Comparison of ENCODE assay signal across 23 cellular contexts in the genomic region with DNA sequence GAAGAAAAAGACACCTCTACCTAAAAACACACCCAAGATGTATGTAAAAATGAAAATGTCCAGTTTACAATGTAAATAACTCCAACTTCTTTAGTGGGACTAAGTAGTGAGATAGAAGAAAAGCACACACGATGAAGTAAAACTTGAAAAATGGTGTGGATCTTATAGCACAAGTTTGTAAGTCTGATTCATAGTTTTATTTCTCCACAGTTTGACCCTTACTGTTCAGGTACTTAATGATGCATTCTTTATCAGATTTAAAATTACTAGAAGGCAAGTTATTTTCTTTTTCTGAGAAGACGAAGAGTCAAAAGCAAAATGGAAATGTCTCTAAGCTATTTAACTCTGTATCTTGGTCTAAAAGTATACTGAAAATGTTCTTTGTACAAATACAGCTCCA. TPM values are rescaled to one million over a fixed set of nuclear protein-coding genes. Genes with fewer than 3 reads are reported as not detected.
DNase-seq lines count a peak whose midpoint lies in the region; ATAC-seq and TF ChIP-seq lines count a peak whose summit lies in the region.
"Had no signal": no experiment of that assay in that cellular context is flagged by ENCODE, and none has a peak within 500 bp of the region (broad histone marks: within the 10 kb centered on the region; RNA-seq: fewer than 3 reads in every experiment).

No MANE protein-coding gene starts in this region.

- TF ChIP-seq CTCF in mesothelial cell of epicardium (IDR thresholded peaks at IDR 0.05; ENCODE audit: unreplicated experiment) (no peak), GM13977 (IDR thresholded peaks at IDR 0.05; ENCODE audit: extremely low read depth, insufficient read depth, missing control alignments) (no peak)

- peaks cover 63% of the 10 kb centered on the region for H3K36me3 Mint-ChIP-seq in activated naive CD4-positive, alpha-beta T cell treated with anti-CD3 and anti-CD28 coated beads, Interleukin-2, amount 50 U/mL, for 24 hours
- H3K36me3 Mint-ChIP-seq in mesothelial cell of epicardium, result peaks cover 8% of the 10 kb centered on the region

- no peaks in the 10 kb centered on the region for H3K9me3 Mint-ChIP-seq in activated naive CD4-positive, alpha-beta T cell treated with anti-CD3 and anti-CD28 coated beads, Interleukin-2, amount 50 U/mL, for 24 hours
- H3K9me3 Mint-ChIP-seq in mesothelial cell of epicardium, result no peaks in the 10 kb centered on the region
- H3K9me3 Mint-ChIP-seq: naive B cell had no signal

- H3K27ac Mint-ChIP-seq in activated naive CD4-positive, alpha-beta T cell treated with anti-CD3 and anti-CD28 coated beads, Interleukin-2, amount 50 U/mL, for 24 hours, result peak overlapping the region; percentile 61
- peak overlapping the region; percentile 8 for H3K27ac Mint-ChIP-seq in mesothelial cell of epicardium
- H3K27ac Mint-ChIP-seq: naive B cell had no signal

- no peak overlapping the region for H3K9ac ChIP-seq in adipocyte (ENCODE audit: low read length)

- no peak for DNase-seq in activated naive CD4-positive, alpha-beta T cell treated with anti-CD3 and anti-CD28 coated beads, Interleukin-2, amount 50 U/mL, for 16 hours
- peak; percentile 44 for DNase-seq in M059J (ENCODE audit: low read depth)
- no peak for DNase-seq in adipocyte (ENCODE audit: low read depth)
- DNase-seq in mesothelial cell of epicardium (ENCODE audit: low spot score in 2 of 2, unreplicated experiment in 2 of 2), result no peak
- no peak for DNase-seq in NCI-H146 treated with DMSO at 0.1 percent for 48 hours (lab: John Stamatoyannopoulos, UW; ENCODE audit: unreplicated experiment)
- DNase-seq in GM13977 (ENCODE audit: low spot score), result no peak
- DNase-seq: activated CD8-positive, alpha-beta memory T cell treated with anti-CD3 and anti-CD28 coated beads, Interleukin-2, amount 50 U/mL, for 48 hours; cortex of kidney; head of caudate nucleus; KBM-7; left cardiac atrium; mesendoderm; MV-4-11; naive B cell; NCI-H187 treated with DMSO at 0.1 percent for 48 hours; NCI-H748 treated with DMSO at 0.1 percent for 48 hours; retina; stimulated activated CD4-positive, alpha-beta T cell treated with anti-CD3 and anti-CD28 coated beads, Interleukin-4, amount 100 ng/mL, for 1 hour; stimulated activated naive CD4-positive, alpha-beta T cell treated with Interleukin-2 at 50 U/mL for 16 hours had no signal

- ATAC-seq in GM21423 (IDR thresholded peaks at IDR 0.05; ENCODE audit: unreplicated experiment), result no peak
- ATAC-seq: left cardiac atrium, Right ventricle myocardium inferior had no signal

- peaks cover 34% of the 10 kb centered on the region for H3K4me1 Mint-ChIP-seq in activated naive CD4-positive, alpha-beta T cell treated with anti-CD3 and anti-CD28 coated beads, Interleukin-2, amount 50 U/mL, for 24 hours
- H3K4me1 Mint-ChIP-seq in mesothelial cell of epicardium, result peaks cover 34% of the 10 kb centered on the region

- H3K27me3 Mint-ChIP-seq in activated naive CD4-positive, alpha-beta T cell treated with anti-CD3 and anti-CD28 coated beads, Interleukin-2, amount 50 U/mL, for 24 hours, result no peaks in the 10 kb centered on the region
- no peaks in the 10 kb centered on the region for H3K27me3 Mint-ChIP-seq in mesothelial cell of epicardium (ENCODE audit: low read depth)
- H3K27me3 Mint-ChIP-seq: naive B cell had no signal

- in situ Hi-C loops in GM13977 (cut with MboI; ENCODE audit: low pct_unique_long_range_greater_than_20kb, low sequenced_read_pairs, unreplicated experiment), result no loop called here

- peaks cover 23% of the 10 kb centered on the region for H3K4me1 ChIP-seq in adipocyte (ENCODE audit: control insufficient read depth, insufficient read depth, low read length)

- no peaks in the 10 kb centered on the region for H3K9me3 ChIP-seq in adipocyte (ENCODE audit: control insufficient read depth, low read length)
- H3K9me3 ChIP-seq: tibial nerve had no signal

- H3K4me3 Mint-ChIP-seq in activated naive CD4-positive, alpha-beta T cell treated with anti-CD3 and anti-CD28 coated beads, Interleukin-2, amount 50 U/mL, for 24 hours, result peak overlapping the region; percentile 96
- H3K4me3 Mint-ChIP-seq in mesothelial cell of epicardium, result no peak overlapping the region
- H3K4me3 Mint-ChIP-seq: naive B cell had no signal

- no peaks in the 10 kb centered on the region for H3K27me3 ChIP-seq in adipocyte (replicated peaks; ENCODE audit: control insufficient read depth, insufficient read depth, low read length)
- H3K27me3 ChIP-seq: tibial nerve had no signal

- H3K36me3 ChIP-seq in adipocyte (ENCODE audit: control insufficient read depth, insufficient read depth, low read length, severe bottlenecking), result peaks cover 54% of the 10 kb centered on the region

- H3K4me3 ChIP-seq in adipocyte (ENCODE audit: low read length), result peak overlapping the region; percentile 28
- H3K4me3 ChIP-seq: tibial nerve had no signal

RNA-seq across cellular contexts. Expression of gene NAMPT, which starts 6.1 kb away (rescaled TPM):
- 204 and 300 TPM in 2 replicates for total RNA-seq in M059J (2014; rRNA removed; shearing (Covaris generic))
- total RNA-seq in mesothelial cell of epicardium, result 48.5 to 53.9 TPM (median 52.0 TPM) in 3 replicates
